Comparison of ENCODE assay signal across 1 cellular context in genomic region chr10:127889605-127890195, GRCh38.
A peak's percentile ranks its signal among the peaks of the same experiment; 100 is the strongest.
TF ChIP-seq lines count a peak whose summit lies in the region.

No MANE protein-coding gene starts in this region.

TF ChIP-seq in liver, 16 proteins besides CTCF, POLR2A, EP300 and RAD21 (continued from another document):
- TF ChIP-seq GABPA (IDR thresholded peaks at IDR 0.05 in 1 of 2, conservative IDR thresholded peaks at IDR 0.05 in 1 of 2): peak in 1 of 2 donors; percentile 60
- no peak for TF ChIP-seq YY1 (IDR thresholded peaks at IDR 0.05)
- TF ChIP-seq HNF4A (conservative IDR thresholded peaks at IDR 0.05): peak in 1 of 2 donors; percentile 45
- TF ChIP-seq JUND (IDR thresholded peaks at IDR 0.05): peak in 1 of 2 donors; percentile 66
- TF ChIP-seq MAX (IDR thresholded peaks at IDR 0.05): no peak
- TF ChIP-seq NR2F2 (IDR thresholded peaks at IDR 0.05): no peak
- no peak for TF ChIP-seq ATF3 (IDR thresholded peaks at IDR 0.05)
- no peak for TF ChIP-seq SP1 (IDR thresholded peaks at IDR 0.05)
